In genomic region chr15:67746022-67746421, GRCh38 we compare ENCODE assay signal across 9 cellular contexts.
DNase-seq lines count a peak whose midpoint lies in the region; ATAC-seq and TF ChIP-seq lines count a peak whose summit lies in the region.
"Had no signal": no experiment of that assay in that cellular context is flagged by ENCODE, and none has a peak within 500 bp of the region (broad histone marks: within the 10 kb centered on the region; RNA-seq: fewer than 3 reads in every experiment).

No MANE protein-coding gene starts in this region.

- H3K4me1 Mint-ChIP-seq in natural killer cell treated with Interleukin-12 subunit alpha and Interleukin-12 subunit beta and Interleukin-15 and Interleukin-18, amount 100 ng/mL, for 72 hours (ENCODE audit: low read depth in 2 of 2): peaks cover 16 to 22% of the 10 kb centered on the region in 2 donors
- H3K4me1 Mint-ChIP-seq in natural killer cell: peaks cover 18 to 28% of the 10 kb centered on the region in 2 donors
- peaks cover 6% of the 10 kb centered on the region for H3K4me1 Mint-ChIP-seq in stimulated activated memory B cell treated with anti-CD40 and anti-IgM and Interleukin-4, amounts not matched to agents 10 μg/mL and 1 μg/mL and 100 μg/mL, for 72 hours

- H3K9me3 ChIP-seq in SK-N-MC (ENCODE audit: low read depth, low read length) (no peaks in the 10 kb centered on the region), ovary (no peaks in the 10 kb centered on the region)

- TF ChIP-seq POLR2A in ovary (IDR thresholded peaks at IDR 0.05): no peak

- no peaks in the 10 kb centered on the region for H3K36me3 Mint-ChIP-seq in natural killer cell treated with Interleukin-12 subunit alpha and Interleukin-12 subunit beta and Interleukin-15 and Interleukin-18, amount 100 ng/mL, for 72 hours
- H3K36me3 Mint-ChIP-seq in natural killer cell: no peaks in the 10 kb centered on the region
- peaks cover 17% of the 10 kb centered on the region for H3K36me3 Mint-ChIP-seq in stimulated activated memory B cell treated with anti-CD40 and anti-IgM and Interleukin-4, amounts not matched to agents 10 μg/mL and 1 μg/mL and 100 μg/mL, for 72 hours

- intact Hi-C loops in natural killer cell (cut with micrococcal nuclease): no loop called here
- intact Hi-C loops in ovary (cut with DNase I): no loop called here

- no peaks in the 10 kb centered on the region for H3K27me3 ChIP-seq in ovary

- no peaks in the 10 kb centered on the region for H3K9me3 Mint-ChIP-seq in natural killer cell treated with Interleukin-12 subunit alpha and Interleukin-12 subunit beta and Interleukin-15 and Interleukin-18, amount 100 ng/mL, for 72 hours
- no peaks in the 10 kb centered on the region for H3K9me3 Mint-ChIP-seq in natural killer cell
- no peaks in the 10 kb centered on the region for H3K9me3 Mint-ChIP-seq in stimulated activated memory B cell treated with anti-CD40 and anti-IgM and Interleukin-4, amounts not matched to agents 10 μg/mL and 1 μg/mL and 100 μg/mL, for 72 hours

- H3K27me3 Mint-ChIP-seq in natural killer cell treated with Interleukin-12 subunit alpha and Interleukin-12 subunit beta and Interleukin-15 and Interleukin-18, amount 100 ng/mL, for 72 hours: no peaks in the 10 kb centered on the region
- H3K27me3 Mint-ChIP-seq in natural killer cell (ENCODE audit: low read depth in 2 of 2): no peaks in the 10 kb centered on the region
- no peaks in the 10 kb centered on the region for H3K27me3 Mint-ChIP-seq in stimulated activated memory B cell treated with anti-CD40 and anti-IgM and Interleukin-4, amounts not matched to agents 10 μg/mL and 1 μg/mL and 100 μg/mL, for 72 hours

- no peak for DNase-seq in natural killer cell treated with Interleukin-12 subunit alpha and Interleukin-12 subunit beta and Interleukin-15 and Interleukin-18, amount 100 ng/mL, for 72 hours (ENCODE audit: low spot score)
- no peak for DNase-seq in natural killer cell
- DNase-seq in SK-N-MC (ENCODE audit: low read depth, low spot score): no peak
- DNase-seq in fibroblast of the conjunctiva (ENCODE audit: low read depth): peak; percentile 54
- no peak for DNase-seq in iPS-NIHi7 (ENCODE audit: extremely low spot score)
- no peak for DNase-seq in ovary
- DNase-seq: NCI-H1436 had no signal

- ATAC-seq in natural killer cell treated with Interleukin-12 subunit alpha and Interleukin-12 subunit beta and Interleukin-15 and Interleukin-18, amount 100 ng/mL, for 72 hours: peak; percentile 63 to 68
- ATAC-seq in natural killer cell (no peak), GM18520 (IDR thresholded peaks at IDR 0.05; ENCODE audit: unreplicated experiment) (no peak)
- no peak for ATAC-seq in stimulated activated memory B cell treated with anti-CD40 and anti-IgM and Interleukin-4, amounts not matched to agents 10 μg/mL and 1 μg/mL and 100 μg/mL, for 72 hours

- H3K36me3 ChIP-seq in SK-N-MC (ENCODE audit: insufficient read depth, low read length) (no peaks in the 10 kb centered on the region), ovary (no peaks in the 10 kb centered on the region)

- 44 to 54% (median 51%) methylated on average over 1 of the region's 1 CpG for WGBS in ovary, 3 donors

- no peak overlapping the region for H3K9ac ChIP-seq in SK-N-MC (ENCODE audit: insufficient read length)

- H3K27ac ChIP-seq in SK-N-MC: peak overlapping the region; percentile 42
- H3K27ac ChIP-seq in ovary: no peak overlapping the region

- peak overlapping the region; percentile 39 for H3K4me3 Mint-ChIP-seq in natural killer cell treated with Interleukin-12 subunit alpha and Interleukin-12 subunit beta and Interleukin-15 and Interleukin-18, amount 100 ng/mL, for 72 hours
- H3K4me3 Mint-ChIP-seq in natural killer cell: no peak overlapping the region
- H3K4me3 Mint-ChIP-seq in stimulated activated memory B cell treated with anti-CD40 and anti-IgM and Interleukin-4, amounts not matched to agents 10 μg/mL and 1 μg/mL and 100 μg/mL, for 72 hours: no peak overlapping the region

- H3K27ac Mint-ChIP-seq in natural killer cell treated with Interleukin-12 subunit alpha and Interleukin-12 subunit beta and Interleukin-15 and Interleukin-18, amount 100 ng/mL, for 72 hours: peak overlapping the region; percentile 48 to 87
- no peak overlapping the region for H3K27ac Mint-ChIP-seq in natural killer cell
- no peak overlapping the region for H3K27ac Mint-ChIP-seq in stimulated activated memory B cell treated with anti-CD40 and anti-IgM and Interleukin-4, amounts not matched to agents 10 μg/mL and 1 μg/mL and 100 μg/mL, for 72 hours

- no peak for TF ChIP-seq CTCF in natural killer cell (IDR thresholded peaks at IDR 0.05)
- TF ChIP-seq CTCF in ovary (IDR thresholded peaks at IDR 0.05): no peak

- TF ChIP-seq EP300 in ovary (IDR thresholded peaks at IDR 0.05): no peak

- H3K4me3 ChIP-seq in SK-N-MC (no peak overlapping the region), ovary (no peak overlapping the region)

- no peaks in the 10 kb centered on the region for H3K4me1 ChIP-seq in ovary (ENCODE audit: insufficient read depth)

Comparison
In these comparisons a context has a peak if more than half of its experiments do, and no peak if none do; other contexts are left out.
1. ATAC-seq: peak in natural killer cell treated with Interleukin-12 subunit alpha and Interleukin-12 subunit beta and Interleukin-15 and Interleukin-18, amount 100 ng/mL, for 72 hours (2 of 2); none in natural killer cell (0 of 3), GM18520 (single experiment) and stimulated activated memory B cell treated with anti-CD40 and anti-IgM and Interleukin-4, amounts not matched to agents 10 μg/mL and 1 μg/mL and 100 μg/mL, for 72 hours (single experiment).
2. H3K27ac Mint-ChIP-seq: peak in natural killer cell treated with Interleukin-12 subunit alpha and Interleukin-12 subunit beta and Interleukin-15 and Interleukin-18, amount 100 ng/mL, for 72 hours (2 of 2); none in natural killer cell (0 of 2) and stimulated activated memory B cell treated with anti-CD40 and anti-IgM and Interleukin-4, amounts not matched to agents 10 μg/mL and 1 μg/mL and 100 μg/mL, for 72 hours (single experiment).